In genomic region chr3:170154569-170155143, GRCh38 we compare ENCODE assay signal across 8 cellular contexts. TPM values are rescaled to one million over a fixed set of nuclear protein-coding genes. Genes with fewer than 3 reads are reported as not detected.
DNase-seq lines count a peak whose midpoint lies in the region; ATAC-seq, FAIRE-seq and TF ChIP-seq lines count a peak whose summit lies in the region.

No MANE protein-coding gene starts in this region.

- no peak overlapping the region for H3K4me3 Mint-ChIP-seq in endodermal cell

- H3K27ac Mint-ChIP-seq in endodermal cell: peak overlapping the region; percentile 38

- no peaks in the 10 kb centered on the region for H3K9me2 ChIP-seq in Loucy (replicated peaks; ENCODE audit: low read depth, low read length)

- H3K4me3 ChIP-seq in Loucy (ENCODE audit: low read length, poor library complexity, severe bottlenecking) (no peak overlapping the region), endodermal cell (ENCODE audit: low read length) (no peak overlapping the region), prostate gland (no peak overlapping the region)

- H3K27ac ChIP-seq in endodermal cell (ENCODE audit: low read depth, low read length) (no peak overlapping the region), prostate gland (no peak overlapping the region)

- no peak for TF ChIP-seq POLR2A in prostate gland (IDR thresholded peaks at IDR 0.05)

- ATAC-seq in GM21825 (IDR thresholded peaks at IDR 0.05; ENCODE audit: unreplicated experiment): peak; percentile 96
- no peak for ATAC-seq in omental fat pad (ENCODE audit: low FRiP score)

- H3K36me3 ChIP-seq in Loucy (ENCODE audit: insufficient read depth, low read length) (peaks cover 13% of the 10 kb centered on the region; the same call in 1 of the 2 replicates), endodermal cell (ENCODE audit: control insufficient read depth, insufficient read depth, low read length) (peaks cover 8% of the 10 kb centered on the region), prostate gland (no peaks in the 10 kb centered on the region)

- DNase-seq in GM18507 (ENCODE audit: extremely low spot score, insufficient read length, low read depth): peak; percentile 22
- no peak for DNase-seq in endodermal cell
- no peak for DNase-seq in prostate gland (ENCODE audit: low spot score)
- DNase-seq in stimulated activated CD4-positive, alpha-beta T cell treated with anti-CD3 and anti-CD28 coated beads, Interleukin-2, amount 100 ng/mL, for 24 hours: no peak
- no peak for DNase-seq in omental fat pad (ENCODE audit: low spot score)
- no peak for DNase-seq in NCI-H1417 (lab: John Stamatoyannopoulos, UW)

- H3K36me3 Mint-ChIP-seq in endodermal cell (ENCODE audit: low read depth): peaks cover 18% of the 10 kb centered on the region

- peaks cover 14% of the 10 kb centered on the region for H3K4me1 ChIP-seq in Loucy (ENCODE audit: insufficient read depth, low read length, poor library complexity, severe bottlenecking)
- no peaks in the 10 kb centered on the region for H3K4me1 ChIP-seq in endodermal cell (ENCODE audit: control insufficient read depth, insufficient read depth, low read length)
- H3K4me1 ChIP-seq in prostate gland (replicated peaks): no peaks in the 10 kb centered on the region

- peaks cover 9% of the 10 kb centered on the region for H3K4me1 Mint-ChIP-seq in endodermal cell

- H3K9me3 ChIP-seq in Loucy (ENCODE audit: insufficient read depth, low read depth, low read length) (no peaks in the 10 kb centered on the region), endodermal cell (ENCODE audit: control insufficient read depth, low read length) (no peaks in the 10 kb centered on the region), prostate gland (no peaks in the 10 kb centered on the region)

- H3K4me2 ChIP-seq in Loucy (ENCODE audit: low read depth, low read length, poor library complexity, severe bottlenecking): peak overlapping the region; percentile 3

- peaks cover 84% of the 10 kb centered on the region for H3K79me2 ChIP-seq in Loucy (ENCODE audit: insufficient read depth, low read length)

- intact Hi-C loops in prostate gland (cut with DNase I): no loop called here

- H3K9ac ChIP-seq in Loucy (ENCODE audit: low read depth, low read length, poor library complexity, severe bottlenecking) (no peak overlapping the region), endodermal cell (ENCODE audit: extremely low read depth, low read length, poor library complexity, severe bottlenecking) (no peak overlapping the region)

- WGBS in endodermal cell (ENCODE audit: insufficient coverage in 1 of 2, insufficient read length in 1 of 2), 2 experiments: 90 to 93% methylated on average over 2 to 3 of the region's 3 CpGs
- 51% methylated on average over 3 of the region's 3 CpGs for WGBS in prostate gland

- peak; percentile 86 for FAIRE-seq in GM18507 (lab: Jason Lieb, UNC)

- no peaks in the 10 kb centered on the region for H3K27me3 ChIP-seq in Loucy (ENCODE audit: insufficient read depth, low read length, poor library complexity, severe bottlenecking)
- H3K27me3 ChIP-seq in endodermal cell (ENCODE audit: control insufficient read depth, insufficient read depth, low read length, poor library complexity, severe bottlenecking): no peaks in the 10 kb centered on the region
- H3K27me3 ChIP-seq in prostate gland (replicated peaks; ENCODE audit: insufficient read depth): no peaks in the 10 kb centered on the region

- no peak for TF ChIP-seq CTCF in Loucy (conservative IDR thresholded peaks at IDR 0.05; ENCODE audit: low read length)
- no peak for TF ChIP-seq CTCF in endodermal cell (conservative IDR thresholded peaks at IDR 0.05)
- no peak for TF ChIP-seq CTCF in prostate gland (IDR thresholded peaks at IDR 0.05)
- no peak for TF ChIP-seq CTCF in omental fat pad (IDR thresholded peaks at IDR 0.05)

- no peaks in the 10 kb centered on the region for H3K27me3 Mint-ChIP-seq in endodermal cell (ENCODE audit: insufficient read depth)

- H3K9me3 Mint-ChIP-seq in endodermal cell: no peaks in the 10 kb centered on the region

- H3F3A ChIP-seq in Loucy (ENCODE audit: low read depth): no peaks in the 10 kb centered on the region

- peaks cover 23% of the 10 kb centered on the region for H4K20me1 ChIP-seq in Loucy (ENCODE audit: insufficient read depth, low read length, poor library complexity, severe bottlenecking)

- H2AFZ ChIP-seq in Loucy (ENCODE audit: low read length): no peak overlapping the region

RNA-seq across cellular contexts. Expression of gene PHC3, which starts 26.9 kb away (rescaled TPM):
- total RNA-seq in endodermal cell (10 to 100 TPM; 22.9 to 27.5 TPM), prostate gland (100 to 1,000 TPM in 1 of 2 donors, 10 to 100 TPM in 1; 34.5 to 100 TPM), omental fat pad (10 to 100 TPM; 48.6 to 56.7 (median 50.9) TPM)
- polyA plus RNA-seq in endodermal cell (2013, experiment 1 of 2): 17.9 TPM
- 18.0 TPM for polyA plus RNA-seq in endodermal cell (2013, experiment 2 of 2)
